ENCODE assay signal across 17 cellular contexts in the genomic region with DNA sequence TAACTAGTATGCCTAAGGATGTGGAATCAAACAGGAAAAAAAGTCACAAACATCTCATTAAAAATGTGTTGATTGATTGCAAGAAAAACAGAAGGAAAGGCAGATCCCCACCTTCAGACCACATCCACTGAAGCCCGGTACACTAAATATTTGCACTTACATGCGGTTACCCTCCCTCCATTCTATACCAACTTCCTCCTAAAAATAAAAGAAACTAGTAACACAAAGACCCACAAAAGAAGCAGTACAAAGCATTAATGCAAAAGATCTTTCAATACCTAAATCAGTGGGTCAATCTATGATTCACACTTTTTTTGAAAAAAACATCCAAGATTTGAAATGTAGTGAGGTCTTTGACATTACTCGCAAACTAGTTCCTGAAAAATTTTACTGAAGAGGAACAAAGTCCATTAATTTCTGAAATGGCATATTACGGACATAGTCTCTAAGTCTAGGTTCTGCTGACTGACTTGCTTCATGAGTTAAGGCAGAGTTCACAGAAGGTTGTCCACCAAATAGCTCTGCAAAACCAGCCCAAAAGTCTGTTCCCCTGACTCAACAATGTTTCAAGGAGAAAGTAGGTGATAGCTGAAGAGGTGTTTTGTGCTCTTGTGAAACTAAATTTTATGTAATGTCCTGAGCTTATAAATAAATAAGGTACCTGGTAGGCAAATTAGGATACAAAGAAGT.
A peak's percentile ranks its signal among the peaks of the same experiment; 100 is the strongest.
DNase-seq lines count a peak whose midpoint lies in the region; ATAC-seq and TF ChIP-seq lines count a peak whose summit lies in the region.
"Had no signal": no experiment of that assay in that cellular context is flagged by ENCODE, and none has a peak within 500 bp of the region (broad histone marks: within the 10 kb centered on the region; RNA-seq: fewer than 3 reads in every experiment).

No MANE protein-coding gene starts in this region.

- H3K27ac ChIP-seq in sigmoid colon (peak overlapping the region; percentile 4 to 75 (median 67)), neural progenitor cell (no peak overlapping the region)
- H3K27ac ChIP-seq: right lobe of liver had no signal

- H2AFZ ChIP-seq in neural progenitor cell (replicated peaks) = no peak overlapping the region

- H3K79me2 ChIP-seq in neural progenitor cell (ENCODE audit: low read depth) = no peaks in the 10 kb centered on the region

- peaks cover 8% of the 10 kb centered on the region for H3K4me1 Mint-ChIP-seq in dendritic cell treated with granulocyte-macrophage colony-stimulating factor and Interleukin-4, amounts not matched to agents 40 ng/mL and 50 ng/mL, for 4 days (ENCODE audit: low read depth)
- H3K4me1 Mint-ChIP-seq in neural progenitor cell = peaks cover 10% of the 10 kb centered on the region
- H3K4me1 Mint-ChIP-seq: endodermal cell had no signal

- peak overlapping the region; percentile 62 for H3K4me3 Mint-ChIP-seq in dendritic cell treated with granulocyte-macrophage colony-stimulating factor and Interleukin-4, amounts not matched to agents 40 ng/mL and 50 ng/mL, for 4 days
- no peak overlapping the region for H3K4me3 Mint-ChIP-seq in neural progenitor cell
- H3K4me3 Mint-ChIP-seq: activated CD4-positive, alpha-beta memory T cell treated with anti-CD3 and anti-CD28 coated beads for 36 hours; CD4-positive, alpha-beta memory T cell; endodermal cell had no signal

- no peak for TF ChIP-seq EP300 in sigmoid colon (IDR thresholded peaks at IDR 0.05)

- peak; percentile 89 for DNase-seq in KBM-7
- no peak for DNase-seq in sigmoid colon
- DNase-seq in NCI-H1436 (lab: John Stamatoyannopoulos, UW) = no peak
- no peak for DNase-seq in neural progenitor cell (ENCODE audit: low spot score)
- DNase-seq: activated CD4-positive, alpha-beta memory T cell treated with anti-CD3 and anti-CD28 coated beads for 36 hours; activated gamma-delta T cell treated with Interleukin-2 at 50 U/mL for 16 hours; CD4-positive, alpha-beta memory T cell; endodermal cell; GF-D8; naive thymus-derived CD8-positive, alpha-beta T cell; NCI-H2171; right lobe of liver; T-helper 9 cell had no signal

- H3K27me3 Mint-ChIP-seq in dendritic cell treated with granulocyte-macrophage colony-stimulating factor and Interleukin-4, amounts not matched to agents 40 ng/mL and 50 ng/mL, for 4 days = no peaks in the 10 kb centered on the region
- H3K27me3 Mint-ChIP-seq in neural progenitor cell (ENCODE audit: insufficient read depth, low read depth) = no peaks in the 10 kb centered on the region
- H3K27me3 Mint-ChIP-seq: activated CD4-positive, alpha-beta memory T cell treated with anti-CD3 and anti-CD28 coated beads for 36 hours; CD4-positive, alpha-beta memory T cell had no signal

- no peaks in the 10 kb centered on the region for H3K27me3 ChIP-seq in sigmoid colon
- H3K27me3 ChIP-seq in neural progenitor cell = no peaks in the 10 kb centered on the region
- H3K27me3 ChIP-seq: right lobe of liver had no signal

- H3K4me3 ChIP-seq in sigmoid colon (no peak overlapping the region), neural progenitor cell (no peak overlapping the region)
- H3K4me3 ChIP-seq: right lobe of liver had no signal

- ATAC-seq in GM21381 (IDR thresholded peaks at IDR 0.05; ENCODE audit: unreplicated experiment) (peak; percentile 55), GM19023 (IDR thresholded peaks at IDR 0.05; ENCODE audit: unreplicated experiment) (no peak), GM18520 (IDR thresholded peaks at IDR 0.05; ENCODE audit: unreplicated experiment) (no peak)
- ATAC-seq: naive thymus-derived CD8-positive, alpha-beta T cell; right lobe of liver had no signal

- H3K36me3 Mint-ChIP-seq in dendritic cell treated with granulocyte-macrophage colony-stimulating factor and Interleukin-4, amounts not matched to agents 40 ng/mL and 50 ng/mL, for 4 days (ENCODE audit: low read depth) = no peaks in the 10 kb centered on the region
- H3K36me3 Mint-ChIP-seq in neural progenitor cell = peaks cover 6% of the 10 kb centered on the region
- H3K36me3 Mint-ChIP-seq: activated CD4-positive, alpha-beta memory T cell treated with anti-CD3 and anti-CD28 coated beads for 36 hours had no signal

- H4K20me1 ChIP-seq in neural progenitor cell (ENCODE audit: low read depth) = no peaks in the 10 kb centered on the region

- no peak for TF ChIP-seq CTCF in sigmoid colon (IDR thresholded peaks at IDR 0.05)
- no peak for TF ChIP-seq CTCF in neural progenitor cell (IDR thresholded peaks at IDR 0.05)

- peaks cover under 1% of the 10 kb centered on the region for H3K9me3 Mint-ChIP-seq in dendritic cell treated with granulocyte-macrophage colony-stimulating factor and Interleukin-4, amounts not matched to agents 40 ng/mL and 50 ng/mL, for 4 days
- H3K9me3 Mint-ChIP-seq in neural progenitor cell = peaks cover under 1% of the 10 kb centered on the region
- H3K9me3 Mint-ChIP-seq: activated CD4-positive, alpha-beta memory T cell treated with anti-CD3 and anti-CD28 coated beads for 36 hours; endodermal cell had no signal

- no peak overlapping the region for H3K4me2 ChIP-seq in neural progenitor cell

- H3K9me3 ChIP-seq in sigmoid colon = no peaks in the 10 kb centered on the region
- H3K9me3 ChIP-seq in neural progenitor cell (ENCODE audit: low read depth) = no peaks in the 10 kb centered on the region
- H3K9me3 ChIP-seq: right lobe of liver had no signal

- WGBS in sigmoid colon, 2 donors = 55 to 73% methylated on average over 4 of the region's 4 CpGs

- H3K4me1 ChIP-seq in sigmoid colon (peaks cover 0 to 31% (median 16%) of the 10 kb centered on the region in 4 donors), neural progenitor cell (no peaks in the 10 kb centered on the region)
- H3K4me1 ChIP-seq: right lobe of liver had no signal

- H3K9ac ChIP-seq in neural progenitor cell = no peak overlapping the region

- in situ Hi-C loops in KBM-7 (cut with MboI; ENCODE audit: low pct_unique_long_range_greater_than_20kb, low sequenced_read_pairs) = no loop called here

- intact Hi-C loops in dendritic cell treated with granulocyte-macrophage colony-stimulating factor and Interleukin-4, amounts not matched to agents 40 ng/mL and 50 ng/mL, for 4 days (cut with micrococcal nuclease) = no loop called here
- intact Hi-C loops in sigmoid colon (cut with DNase I) = loop anchor here (5.0 kb wide), 1 partner anchor 94 kb away; no protein-coding TSS in a partner anchor

- no peak for TF ChIP-seq POLR2A in sigmoid colon (IDR thresholded peaks at IDR 0.05)

- H3F3A ChIP-seq in neural progenitor cell (ENCODE audit: low read depth) = no peaks in the 10 kb centered on the region

- no peaks in the 10 kb centered on the region for H3K36me3 ChIP-seq in sigmoid colon
- no peaks in the 10 kb centered on the region for H3K36me3 ChIP-seq in neural progenitor cell
- H3K36me3 ChIP-seq: right lobe of liver had no signal

- no peak overlapping the region for H3K27ac Mint-ChIP-seq in dendritic cell treated with granulocyte-macrophage colony-stimulating factor and Interleukin-4, amounts not matched to agents 40 ng/mL and 50 ng/mL, for 4 days
- H3K27ac Mint-ChIP-seq in neural progenitor cell = no peak overlapping the region
- H3K27ac Mint-ChIP-seq: activated CD4-positive, alpha-beta memory T cell treated with anti-CD3 and anti-CD28 coated beads for 36 hours; CD4-positive, alpha-beta memory T cell; endodermal cell; naive thymus-derived CD8-positive, alpha-beta T cell had no signal
